28 cellular contexts compared by ENCODE assay signal in the genomic region with DNA sequence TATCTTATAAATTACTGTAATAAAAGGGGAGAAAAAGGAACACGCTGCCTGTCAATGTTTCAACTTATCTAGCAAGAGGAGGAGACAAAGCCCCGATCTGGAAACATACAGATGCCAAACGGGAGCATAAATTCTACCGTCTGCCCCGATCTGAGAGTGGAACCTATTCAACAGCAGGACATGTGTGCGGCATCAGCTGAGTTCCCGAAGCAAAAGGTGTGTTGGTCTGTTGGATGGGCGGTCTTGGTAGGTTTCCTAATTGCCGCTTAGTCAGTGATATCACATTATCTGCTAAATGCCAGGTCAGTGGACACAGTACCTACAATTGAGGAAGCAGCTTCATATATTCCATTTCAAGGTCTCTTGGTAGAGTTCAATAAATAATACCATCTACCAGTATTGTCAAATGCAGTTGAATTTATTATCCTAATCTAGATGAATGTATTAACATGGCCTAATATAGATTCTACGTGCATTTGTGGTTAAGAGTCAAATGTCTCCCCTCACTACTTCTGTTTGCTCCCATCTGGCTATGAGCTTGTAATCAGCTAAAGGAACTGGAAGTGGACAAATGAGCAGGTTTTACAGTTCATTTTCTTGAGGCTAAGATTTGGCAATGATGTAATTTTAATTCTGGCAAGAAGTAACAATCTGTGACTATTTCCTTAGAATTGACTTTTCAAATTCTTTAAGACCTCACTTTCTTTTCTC.
"Had no signal": no experiment of that assay in that cellular context is flagged by ENCODE, and none has a peak within 500 bp of the region (broad histone marks: within the 10 kb centered on the region; RNA-seq: fewer than 3 reads in every experiment).

No MANE protein-coding gene starts in this region.

- H3K4me3 ChIP-seq: ascending aorta, breast epithelium, cardiac muscle cell, esophagus squamous epithelium had no signal

- H3K36me3 Mint-ChIP-seq: activated CD4-positive, alpha-beta memory T cell treated with anti-CD3 and anti-CD28 coated beads for 36 hours; activated CD8-positive, alpha-beta memory T cell treated with anti-CD3 and anti-CD28 coated beads, Interleukin-2, amount 10 ng/mL, durations not matched to agents 7 days and 5 days; activated naive CD4-positive, alpha-beta T cell treated with anti-CD3 and anti-CD28 coated beads, Interleukin-2, amount 10 ng/mL, durations not matched to agents 7 days and 5 days; activated naive CD4-positive, alpha-beta T cell treated with anti-CD3 and anti-CD28 coated beads, Interleukin-2, amount 50 U/mL, for 72 hours; activated naive CD8-positive, alpha-beta T cell treated with anti-CD3 and anti-CD28 coated beads, Interleukin-2, amount 10 ng/mL, durations not matched to agents 7 days and 5 days had no signal

- ATAC-seq: activated CD4-positive, alpha-beta T cell treated with anti-CD3 and anti-CD28 coated beads for 36 hours; activated CD8-positive, alpha-beta memory T cell treated with anti-CD3 and anti-CD28 coated beads, Interleukin-2, amount 10 ng/mL, durations not matched to agents 7 days and 5 days; activated CD8-positive, alpha-beta T cell treated with anti-CD3 and anti-CD28 coated beads, Interleukin-2, amount 10 ng/mL, durations not matched to agents 7 days and 5 days; activated naive CD4-positive, alpha-beta T cell treated with anti-CD3 and anti-CD28 coated beads, Interleukin-2, amount 50 U/mL, for 72 hours; activated T-cell treated with anti-CD3 and anti-CD28 coated beads, Interleukin-2, amount 50 U/mL, for 72 hours; effector memory CD8-positive, alpha-beta T cell had no signal

- DNase-seq: activated CD4-positive, alpha-beta memory T cell treated with anti-CD3 and anti-CD28 coated beads for 36 hours; activated CD4-positive, alpha-beta T cell treated with anti-CD3 and anti-CD28 coated beads for 36 hours; activated CD4-positive, alpha-beta T cell treated with anti-CD3 and anti-CD28 coated beads, Interleukin-2, amount 10 ng/mL, durations not matched to agents 24 days and 14 days; activated CD4-positive, CD25-positive, alpha-beta regulatory T cell; activated CD4-positive, CD25-positive, alpha-beta regulatory T cell treated with anti-CD3 and anti-CD28 coated beads, Interleukin-2, amount 50 U/mL, for 72 hours; activated CD8-positive, alpha-beta memory T cell treated with anti-CD3 and anti-CD28 coated beads, Interleukin-2, amount 10 ng/mL, durations not matched to agents 7 days and 5 days; activated CD8-positive, alpha-beta memory T cell treated with anti-CD3 and anti-CD28 coated beads, Interleukin-2, amount 50 U/mL, for 4 hours; activated CD8-positive, alpha-beta T cell treated with anti-CD3 and anti-CD28 coated beads, Interleukin-2, amount 10 ng/mL, durations not matched to agents 7 days and 5 days; activated gamma-delta T cell; activated naive CD4-positive, alpha-beta T cell; activated naive CD4-positive, alpha-beta T cell treated with anti-CD3 and anti-CD28 coated beads, Interleukin-2, amount 10 ng/mL, durations not matched to agents 7 days and 5 days; activated naive CD8-positive, alpha-beta T cell treated with anti-CD3 and anti-CD28 coated beads, Interleukin-2, amount 10 ng/mL, durations not matched to agents 7 days and 5 days; activated T-cell treated with anti-CD3 and anti-CD28 coated beads, Interleukin-2, amount 50 U/mL, for 1 hour; activated T-cell treated with anti-CD3 and anti-CD28 coated beads, Interleukin-2, amount 50 U/mL, for 72 hours; cortex of kidney; dermis blood vessel endothelial cell; effector CD4-positive, alpha-beta T cell; effector memory CD8-positive, alpha-beta T cell; esophagus squamous epithelium; head of caudate nucleus; T-helper 2 cell had no signal

- H3K27me3 ChIP-seq: ascending aorta, breast epithelium, cardiac muscle cell, esophagus squamous epithelium had no signal

- H3K27me3 Mint-ChIP-seq: activated CD4-positive, alpha-beta memory T cell treated with anti-CD3 and anti-CD28 coated beads for 36 hours; activated CD4-positive, alpha-beta T cell treated with anti-CD3 and anti-CD28 coated beads for 36 hours; activated CD4-positive, alpha-beta T cell treated with anti-CD3 and anti-CD28 coated beads, Interleukin-2, amount 10 ng/mL, durations not matched to agents 24 days and 14 days; activated CD8-positive, alpha-beta memory T cell treated with anti-CD3 and anti-CD28 coated beads, Interleukin-2, amount 10 ng/mL, durations not matched to agents 7 days and 5 days; activated naive CD4-positive, alpha-beta T cell treated with anti-CD3 and anti-CD28 coated beads, Interleukin-2, amount 10 ng/mL, durations not matched to agents 7 days and 5 days; brain; effector memory CD8-positive, alpha-beta T cell had no signal

- H3K4me1 Mint-ChIP-seq: activated CD4-positive, alpha-beta T cell treated with anti-CD3 and anti-CD28 coated beads for 36 hours; activated CD4-positive, alpha-beta T cell treated with anti-CD3 and anti-CD28 coated beads, Interleukin-2, amount 10 ng/mL, durations not matched to agents 24 days and 14 days; activated CD8-positive, alpha-beta memory T cell treated with anti-CD3 and anti-CD28 coated beads, Interleukin-2, amount 10 ng/mL, durations not matched to agents 7 days and 5 days; activated naive CD4-positive, alpha-beta T cell treated with anti-CD3 and anti-CD28 coated beads, Interleukin-2, amount 10 ng/mL, durations not matched to agents 7 days and 5 days; activated naive CD8-positive, alpha-beta T cell treated with anti-CD3 and anti-CD28 coated beads, Interleukin-2, amount 10 ng/mL, durations not matched to agents 7 days and 5 days; central memory CD8-positive, alpha-beta T cell had no signal

- H3K4me1 ChIP-seq: breast epithelium had no signal

- H3K27ac ChIP-seq: ascending aorta, breast epithelium, cardiac muscle cell, epithelial cell of prostate, esophagus squamous epithelium had no signal

- H3K4me3 Mint-ChIP-seq: activated CD4-positive, alpha-beta memory T cell treated with anti-CD3 and anti-CD28 coated beads for 36 hours; activated CD4-positive, alpha-beta T cell treated with anti-CD3 and anti-CD28 coated beads for 36 hours; activated CD4-positive, alpha-beta T cell treated with anti-CD3 and anti-CD28 coated beads, Interleukin-2, amount 10 ng/mL, durations not matched to agents 24 days and 14 days; activated CD8-positive, alpha-beta memory T cell treated with anti-CD3 and anti-CD28 coated beads, Interleukin-2, amount 10 ng/mL, durations not matched to agents 7 days and 5 days; activated CD8-positive, alpha-beta T cell treated with anti-CD3 and anti-CD28 coated beads, Interleukin-2, amount 10 ng/mL, durations not matched to agents 7 days and 5 days; activated naive CD4-positive, alpha-beta T cell treated with anti-CD3 and anti-CD28 coated beads, Interleukin-2, amount 10 ng/mL, durations not matched to agents 7 days and 5 days; activated naive CD8-positive, alpha-beta T cell treated with anti-CD3 and anti-CD28 coated beads, Interleukin-2, amount 10 ng/mL, durations not matched to agents 7 days and 5 days; activated T-cell treated with anti-CD3 and anti-CD28 coated beads, Interleukin-2, amount 50 U/mL, for 72 hours; brain; central memory CD8-positive, alpha-beta T cell; effector memory CD8-positive, alpha-beta T cell had no signal

- H3K9me3 ChIP-seq: ascending aorta, breast epithelium, esophagus squamous epithelium had no signal

- H3K27ac Mint-ChIP-seq: activated CD4-positive, alpha-beta memory T cell treated with anti-CD3 and anti-CD28 coated beads for 36 hours; activated CD4-positive, alpha-beta T cell treated with anti-CD3 and anti-CD28 coated beads for 36 hours; activated CD4-positive, alpha-beta T cell treated with anti-CD3 and anti-CD28 coated beads, Interleukin-2, amount 10 ng/mL, durations not matched to agents 24 days and 14 days; activated CD8-positive, alpha-beta memory T cell treated with anti-CD3 and anti-CD28 coated beads, Interleukin-2, amount 10 ng/mL, durations not matched to agents 7 days and 5 days; activated CD8-positive, alpha-beta T cell treated with anti-CD3 and anti-CD28 coated beads, Interleukin-2, amount 10 ng/mL, durations not matched to agents 7 days and 5 days; activated naive CD4-positive, alpha-beta T cell treated with anti-CD3 and anti-CD28 coated beads, Interleukin-2, amount 10 ng/mL, durations not matched to agents 7 days and 5 days; activated naive CD4-positive, alpha-beta T cell treated with anti-CD3 and anti-CD28 coated beads, Interleukin-2, amount 50 U/mL, for 72 hours; activated naive CD8-positive, alpha-beta T cell treated with anti-CD3 and anti-CD28 coated beads, Interleukin-2, amount 10 ng/mL, durations not matched to agents 7 days and 5 days; activated T-cell treated with anti-CD3 and anti-CD28 coated beads, Interleukin-2, amount 50 U/mL, for 72 hours; effector memory CD8-positive, alpha-beta T cell had no signal

- H3K9me3 Mint-ChIP-seq: activated CD4-positive, alpha-beta memory T cell treated with anti-CD3 and anti-CD28 coated beads for 36 hours; activated CD4-positive, alpha-beta T cell treated with anti-CD3 and anti-CD28 coated beads, Interleukin-2, amount 10 ng/mL, durations not matched to agents 24 days and 14 days; activated naive CD4-positive, alpha-beta T cell treated with anti-CD3 and anti-CD28 coated beads, Interleukin-2, amount 10 ng/mL, durations not matched to agents 7 days and 5 days; activated naive CD4-positive, alpha-beta T cell treated with anti-CD3 and anti-CD28 coated beads, Interleukin-2, amount 50 U/mL, for 72 hours; activated naive CD8-positive, alpha-beta T cell treated with anti-CD3 and anti-CD28 coated beads, Interleukin-2, amount 10 ng/mL, durations not matched to agents 7 days and 5 days; activated T-cell treated with anti-CD3 and anti-CD28 coated beads, Interleukin-2, amount 50 U/mL, for 72 hours; effector memory CD8-positive, alpha-beta T cell had no signal

- H3K36me3 ChIP-seq: ascending aorta, breast epithelium, cardiac muscle cell, esophagus squamous epithelium had no signal
